ENCODE assay signal across 8 cellular contexts in the genomic region with DNA sequence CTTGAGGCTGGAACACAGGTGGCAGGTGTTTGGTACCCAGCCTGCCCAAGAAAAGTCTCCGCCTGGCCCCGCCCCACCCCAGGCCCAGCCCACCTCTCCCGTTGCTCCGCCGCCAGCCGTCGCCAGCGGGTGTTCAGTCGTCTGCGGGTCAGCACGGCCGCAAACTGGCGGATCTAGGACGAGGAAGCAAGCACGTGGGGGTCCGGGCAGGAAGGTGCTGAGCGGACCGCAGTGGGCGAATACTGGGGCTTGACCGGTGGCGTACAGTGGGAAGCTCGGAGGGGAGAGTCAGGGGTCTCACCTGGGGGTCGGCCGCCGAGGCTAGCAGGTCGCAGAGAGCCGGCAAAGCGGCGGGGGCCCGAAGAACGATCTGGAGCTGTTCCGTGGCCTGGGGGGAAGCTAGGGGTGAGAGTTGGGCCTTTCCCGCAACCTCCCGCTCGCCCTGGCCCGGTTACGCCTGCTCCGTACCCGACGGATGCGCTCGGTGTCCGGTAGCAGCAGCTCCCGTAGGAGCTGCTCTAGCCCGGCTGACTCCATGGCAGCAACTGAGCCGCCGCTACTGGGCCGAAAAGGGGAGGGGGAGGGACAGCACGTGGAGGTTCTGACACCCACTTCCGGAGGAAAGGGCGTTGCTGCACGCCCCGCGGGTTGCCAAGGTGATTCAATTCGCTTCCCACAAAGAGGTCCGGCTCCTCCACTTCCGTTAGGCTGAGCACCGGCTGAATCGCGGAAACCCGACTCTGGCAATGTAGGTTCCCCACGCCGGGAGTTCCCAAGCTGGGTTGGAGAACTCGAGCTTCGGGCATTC. TPM values are rescaled to one million over a fixed set of nuclear protein-coding genes. Genes with fewer than 3 reads are reported as not detected.
DNase-seq lines count a peak whose midpoint lies in the region; ATAC-seq, FAIRE-seq and TF ChIP-seq lines count a peak whose summit lies in the region.

A gene with protein sequence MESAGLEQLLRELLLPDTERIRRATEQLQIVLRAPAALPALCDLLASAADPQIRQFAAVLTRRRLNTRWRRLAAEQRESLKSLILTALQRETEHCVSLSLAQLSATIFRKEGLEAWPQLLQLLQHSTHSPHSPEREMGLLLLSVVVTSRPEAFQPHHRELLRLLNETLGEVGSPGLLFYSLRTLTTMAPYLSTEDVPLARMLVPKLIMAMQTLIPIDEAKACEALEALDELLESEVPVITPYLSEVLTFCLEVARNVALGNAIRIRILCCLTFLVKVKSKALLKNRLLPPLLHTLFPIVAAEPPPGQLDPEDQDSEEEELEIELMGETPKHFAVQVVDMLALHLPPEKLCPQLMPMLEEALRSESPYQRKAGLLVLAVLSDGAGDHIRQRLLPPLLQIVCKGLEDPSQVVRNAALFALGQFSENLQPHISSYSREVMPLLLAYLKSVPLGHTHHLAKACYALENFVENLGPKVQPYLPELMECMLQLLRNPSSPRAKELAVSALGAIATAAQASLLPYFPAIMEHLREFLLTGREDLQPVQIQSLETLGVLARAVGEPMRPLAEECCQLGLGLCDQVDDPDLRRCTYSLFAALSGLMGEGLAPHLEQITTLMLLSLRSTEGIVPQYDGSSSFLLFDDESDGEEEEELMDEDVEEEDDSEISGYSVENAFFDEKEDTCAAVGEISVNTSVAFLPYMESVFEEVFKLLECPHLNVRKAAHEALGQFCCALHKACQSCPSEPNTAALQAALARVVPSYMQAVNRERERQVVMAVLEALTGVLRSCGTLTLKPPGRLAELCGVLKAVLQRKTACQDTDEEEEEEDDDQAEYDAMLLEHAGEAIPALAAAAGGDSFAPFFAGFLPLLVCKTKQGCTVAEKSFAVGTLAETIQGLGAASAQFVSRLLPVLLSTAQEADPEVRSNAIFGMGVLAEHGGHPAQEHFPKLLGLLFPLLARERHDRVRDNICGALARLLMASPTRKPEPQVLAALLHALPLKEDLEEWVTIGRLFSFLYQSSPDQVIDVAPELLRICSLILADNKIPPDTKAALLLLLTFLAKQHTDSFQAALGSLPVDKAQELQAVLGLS (minus strand): TSS at position 566 of the 808 bp plus-strand sequence. CDS start 29 bp downstream, at position 537.

- H3K9me3 Mint-ChIP-seq in endothelial cell (ENCODE audit: unreplicated experiment) (no peaks in the 10 kb centered on the region), mesothelial cell of epicardium (no peaks in the 10 kb centered on the region)

- TF ChIP-seq CTCF in D721Med (IDR thresholded peaks at IDR 0.05; ENCODE audit: insufficient read depth, missing control alignments) (no peak), OCI-LY1 (IDR thresholded peaks at IDR 0.05; ENCODE audit: low read length) (no peak), endothelial cell (IDR thresholded peaks at IDR 0.05; ENCODE audit: unreplicated experiment) (no peak), mesothelial cell of epicardium (IDR thresholded peaks at IDR 0.05; ENCODE audit: unreplicated experiment) (no peak)

- H3K4me1 Mint-ChIP-seq in endothelial cell (ENCODE audit: unreplicated experiment) (peaks cover 11% of the 10 kb centered on the region), mesothelial cell of epicardium (peaks cover 17% of the 10 kb centered on the region)

- H3K36me3 Mint-ChIP-seq in endothelial cell (ENCODE audit: low read depth, unreplicated experiment) (peaks cover 34% of the 10 kb centered on the region), mesothelial cell of epicardium (peaks cover 22% of the 10 kb centered on the region)

- H3K9me3 ChIP-seq in OCI-LY1 (ENCODE audit: low read length) = no peaks in the 10 kb centered on the region

- no peaks in the 10 kb centered on the region for H3K9me2 ChIP-seq in OCI-LY1 (ENCODE audit: low read depth, low read length)

- H3K27me3 ChIP-seq in OCI-LY1 (ENCODE audit: insufficient read depth, low read length) = no peaks in the 10 kb centered on the region

- H3K27me3 Mint-ChIP-seq in endothelial cell (ENCODE audit: unreplicated experiment) = peaks cover 24% of the 10 kb centered on the region
- H3K27me3 Mint-ChIP-seq in mesothelial cell of epicardium (ENCODE audit: low read depth) = no peaks in the 10 kb centered on the region

- H3K36me3 ChIP-seq in OCI-LY1 (ENCODE audit: insufficient read depth, low read length) = peaks cover 52% of the 10 kb centered on the region

- no peaks in the 10 kb centered on the region for H3F3A ChIP-seq in OCI-LY1 (ENCODE audit: insufficient read depth, low read length)

- no peaks in the 10 kb centered on the region for H4K20me1 ChIP-seq in OCI-LY1 (ENCODE audit: insufficient read depth, low read length)

- peak within 1 kb of the TSS; percentile 90 for H3K4me3 Mint-ChIP-seq in endothelial cell (ENCODE audit: unreplicated experiment)
- H3K4me3 Mint-ChIP-seq in mesothelial cell of epicardium = peak within 1 kb of the TSS; percentile 87

- DNase-seq in D721Med (ENCODE audit: insufficient read length, low spot score) (peak; percentile 99), HuH-7 (ENCODE audit: low spot score) (peak; percentile 99), endothelial cell (ENCODE audit: low spot score) (peak; percentile 88), mesothelial cell of epicardium (ENCODE audit: low spot score in 2 of 2, unreplicated experiment in 2 of 2) (peak; percentile 85 to 91)
- DNase-seq in activated CD8-positive, alpha-beta memory T cell treated with anti-CD3 and anti-CD28 coated beads, Interleukin-2, amount 50 U/mL, for 4 hours = peak; percentile 94
- peak; percentile 89 to 94 for DNase-seq in stimulated activated CD8-positive, alpha-beta memory T cell treated with anti-CD3 and anti-CD28 coated beads, Interleukin-15, amount 100 ng/mL, for 4 hours (ENCODE audit: low read depth in 2 of 2)

- peak within 1 kb of the TSS; percentile 79 for H3K27ac Mint-ChIP-seq in endothelial cell (ENCODE audit: unreplicated experiment)
- H3K27ac Mint-ChIP-seq in mesothelial cell of epicardium = peak within 1 kb of the TSS; percentile 93

- H3K4me3 ChIP-seq in OCI-LY1 (ENCODE audit: low read depth, low read length, poor library complexity, severe bottlenecking) = peak within 1 kb of the TSS; percentile 65

- FAIRE-seq in D721Med (lab: Jason Lieb, UNC) = no peak

- H2AFZ ChIP-seq in OCI-LY1 (ENCODE audit: low read length) = 0 out of 2 replicates have a peak within 1 kb of the TSS, but pooled peaks have one; percentile 30

- H3K9ac ChIP-seq in OCI-LY1 (ENCODE audit: low read length) = peak within 1 kb of the TSS; percentile 64

- H3K4me2 ChIP-seq in OCI-LY1 (ENCODE audit: low read length) = peak within 1 kb of the TSS; percentile 67

- peak; percentile 87 for ATAC-seq in GM21515 (IDR thresholded peaks at IDR 0.05; ENCODE audit: unreplicated experiment)

- H3K27ac ChIP-seq in OCI-LY1 (ENCODE audit: low read depth, low read length, poor library complexity, severe bottlenecking) = peak within 1 kb of the TSS; percentile 16

- peaks cover 19% of the 10 kb centered on the region for H3K4me1 ChIP-seq in OCI-LY1 (ENCODE audit: insufficient read depth, low read length, severe bottlenecking)

- no peaks in the 10 kb centered on the region for H3K79me2 ChIP-seq in OCI-LY1 (ENCODE audit: insufficient read depth, low read length)

RNA-seq across cellular contexts. Expression of the gene that starts here (rescaled TPM):
- total RNA-seq in endothelial cell (ENCODE audit: unreplicated experiment) (29.0 TPM), mesothelial cell of epicardium (38.4 to 43.2 TPM (median 39.3 TPM) in 3 replicates)

Comparison
In these comparisons a context has a peak if more than half of its experiments do, and no peak if none do; other contexts are left out.
1. Peak in every context shown above with its lines: DNase-seq, ATAC-seq, H3K4me3 ChIP-seq and H3K27ac ChIP-seq.